1 cellular context compared by ENCODE assay signal in the genomic region with DNA sequence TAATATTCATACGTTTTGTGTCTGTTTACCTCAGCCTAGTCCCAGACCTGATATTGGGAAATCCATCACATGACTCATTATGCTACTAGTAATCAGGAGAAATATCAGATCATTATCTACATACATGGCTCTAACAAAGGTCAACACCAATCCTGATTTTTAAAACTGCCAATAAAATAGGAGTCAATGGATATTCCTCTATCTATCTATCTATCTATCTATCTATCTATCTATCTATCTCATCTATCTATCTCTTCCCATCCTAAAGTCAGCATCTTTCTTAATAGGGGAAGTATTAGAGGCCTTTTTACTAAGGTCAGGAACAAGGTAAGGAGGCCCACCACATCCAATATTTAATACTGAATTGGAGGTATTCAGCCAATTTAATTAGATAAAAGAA.
TF ChIP-seq lines count a peak whose summit lies in the region.

No MANE protein-coding gene starts in this region.

TF ChIP-seq in K562, 482 proteins besides CTCF, POLR2A, EP300 and RAD21 (continued from another document):
- TF ChIP-seq ZNF592 (IDR thresholded peaks at IDR 0.05) (no peak), TAF7 (tag; IDR thresholded peaks at IDR 0.05) (no peak), HDAC2 (IDR thresholded peaks at IDR 0.05) (no peak), RFX7 (CRISPR knock-in tag; IDR thresholded peaks at IDR 0.05) (no peak), SP1 (CRISPR knock-in tag; IDR thresholded peaks at IDR 0.05) (no peak), KLF13 (tag; IDR thresholded peaks at IDR 0.05; ENCODE audit: borderline replicate concordance, low read depth) (no peak), ETV6 (IDR thresholded peaks at IDR 0.05; ENCODE audit: borderline replicate concordance in 1 of 2, low read depth in 2 of 2, low read length in 1 of 2) (no peak), ETV6 (CRISPR knock-in tag; IDR thresholded peaks at IDR 0.05; ENCODE audit: borderline replicate concordance) (no peak), MEIS2 (IDR thresholded peaks at IDR 0.05; ENCODE audit: partially characterized antibody) (no peak), DACH1 (IDR thresholded peaks at IDR 0.05; ENCODE audit: partially characterized antibody) (peak; percentile 86), ZNF584 (CRISPR knock-in tag; IDR thresholded peaks at IDR 0.05; ENCODE audit: low read depth) (no peak), ZNF766 (CRISPR knock-in tag; conservative IDR thresholded peaks at IDR 0.05) (no peak), NRF1 (conservative IDR thresholded peaks at IDR 0.05 in 1 of 2, IDR thresholded peaks at IDR 0.05 in 1 of 2) (no peak), ZKSCAN3 (CRISPR knock-in tag; IDR thresholded peaks at IDR 0.05) (no peak), MIER1 (IDR thresholded peaks at IDR 0.05; ENCODE audit: low read depth) (no peak), SPI1 (IDR thresholded peaks at IDR 0.05; ENCODE audit: borderline replicate concordance, low read depth, low read length) (no peak)
- TF ChIP-seq, protein P1, sequence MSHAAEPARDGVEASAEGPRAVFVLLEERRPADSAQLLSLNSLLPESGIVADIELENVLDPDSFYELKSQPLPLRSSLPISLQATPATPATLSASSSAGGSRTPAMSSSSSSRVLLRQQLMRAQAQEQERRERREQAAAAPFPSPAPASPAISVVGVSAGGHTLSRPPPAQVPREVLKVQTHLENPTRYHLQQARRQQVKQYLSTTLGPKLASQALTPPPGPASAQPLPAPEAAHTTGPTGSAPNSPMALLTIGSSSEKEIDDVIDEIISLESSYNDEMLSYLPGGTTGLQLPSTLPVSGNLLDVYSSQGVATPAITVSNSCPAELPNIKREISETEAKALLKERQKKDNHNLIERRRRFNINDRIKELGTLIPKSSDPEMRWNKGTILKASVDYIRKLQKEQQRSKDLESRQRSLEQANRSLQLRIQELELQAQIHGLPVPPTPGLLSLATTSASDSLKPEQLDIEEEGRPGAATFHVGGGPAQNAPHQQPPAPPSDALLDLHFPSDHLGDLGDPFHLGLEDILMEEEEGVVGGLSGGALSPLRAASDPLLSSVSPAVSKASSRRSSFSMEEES (CRISPR knock-in tag; IDR thresholded peaks at IDR 0.05) = peak; percentile 48
